7 cellular contexts compared by ENCODE assay signal in genomic region chr1:200488375-200489165, GRCh38.
DNase-seq lines count a peak whose midpoint lies in the region; FAIRE-seq and TF ChIP-seq lines count a peak whose summit lies in the region.

No MANE protein-coding gene starts in this region.

- no peaks in the 10 kb centered on the region for H3K9me3 ChIP-seq in kidney (ENCODE audit: control insufficient read depth in 1 of 2, low read length in 2 of 2)

- FAIRE-seq in G401.6 (lab: Jason Lieb, UNC) = peak; percentile 58
- FAIRE-seq in H54 (lab: Jason Lieb, UNC) = peak; percentile 20
- peak; percentile 6 for FAIRE-seq in kidney (lab: Jason Lieb, UNC)

- TF ChIP-seq POLR2A in H54 (IDR thresholded peaks at IDR 0.05; ENCODE audit: low read depth, low read length) = no peak

- no peaks in the 10 kb centered on the region for H3K36me3 ChIP-seq in kidney (ENCODE audit: control insufficient read depth in 1 of 2, insufficient read depth in 2 of 2, low read length in 2 of 2)

- intact Hi-C loops in kidney (cut with DNase I) = no loop called here

- peak; percentile 83 for TF ChIP-seq CTCF in kidney (IDR thresholded peaks at IDR 0.05; ENCODE audit: borderline replicate concordance, extremely low read depth, insufficient read depth)

- DNase-seq in H54 (ENCODE audit: insufficient read length, low spot score) = peak; percentile 19
- DNase-seq in NCI-H146 (lab: John Stamatoyannopoulos, UW) = peak; percentile 63
- DNase-seq in T follicular helper cell (ENCODE audit: low read depth) = peak; percentile 24
- peak; percentile 57 for DNase-seq in cerebellar cortex (ENCODE audit: low spot score)
- no peak for DNase-seq in kidney
- DNase-seq in stimulated activated CD8-positive, alpha-beta memory T cell treated with anti-CD3 and anti-CD28 coated beads, Interleukin-12 subunit alpha, Interleukin-12 subunit beta, amount 100 ng/mL, for 1 hour (ENCODE audit: low read depth) = peak; percentile 18

- H3K4me1 ChIP-seq in kidney (ENCODE audit: control insufficient read depth in 1 of 2, insufficient read depth in 1 of 2, low read depth in 1 of 2, low read length in 2 of 2) = no peaks in the 10 kb centered on the region

- H3K27ac ChIP-seq in kidney (ENCODE audit: low read depth in 2 of 2, low read length in 2 of 2) = no peak overlapping the region

- no peak overlapping the region for H3K9ac ChIP-seq in kidney (ENCODE audit: low read length in 2 of 2)

- no peak overlapping the region for H3K4me3 ChIP-seq in kidney (ENCODE audit: low read length in 2 of 2)
